ENCODE assay signal across 2 cellular contexts in the genomic region with DNA sequence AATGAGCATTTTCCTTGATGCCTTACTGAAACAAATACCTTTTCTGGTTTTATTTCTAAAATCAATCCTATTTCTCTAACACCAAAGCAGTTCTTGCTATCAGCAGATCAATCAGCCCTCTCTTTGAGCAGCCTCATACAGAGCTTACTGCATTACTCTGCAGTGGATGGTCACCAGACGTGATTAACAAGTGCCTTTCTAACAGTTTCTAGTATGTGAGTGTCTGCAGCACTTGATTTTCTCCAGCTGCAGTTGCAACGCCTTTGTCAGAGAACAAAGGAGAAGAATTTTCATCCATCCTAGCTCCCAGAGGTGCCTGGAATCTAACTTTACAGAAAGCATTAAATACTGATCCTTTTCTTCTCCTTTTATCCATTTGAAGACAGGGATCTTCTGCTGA.
TF ChIP-seq lines count a peak whose summit lies in the region.

No MANE protein-coding gene starts in this region.

TF ChIP-seq in GM23338, 12 proteins besides CTCF, POLR2A, EP300 and RAD21:
- TF ChIP-seq ETS1 (IDR thresholded peaks at IDR 0.05) (no peak), ZNF462 (CRISPR knock-in tag; IDR thresholded peaks at IDR 0.05) (no peak), CREB1 (CRISPR knock-in tag; IDR thresholded peaks at IDR 0.05; ENCODE audit: low read depth) (no peak), JUNB (IDR thresholded peaks at IDR 0.05; ENCODE audit: unreplicated experiment) (no peak), EZH2 (IDR thresholded peaks at IDR 0.05; ENCODE audit: low read depth, unreplicated experiment) (no peak), POLR2AphosphoS5 (IDR thresholded peaks at IDR 0.05; ENCODE audit: low read depth) (no peak), EZH2phosphoT487 (IDR thresholded peaks at IDR 0.05; ENCODE audit: unreplicated experiment) (no peak), ZNF114 (CRISPR knock-in tag; IDR thresholded peaks at IDR 0.05) (no peak), NANOG (IDR thresholded peaks at IDR 0.05; ENCODE audit: borderline replicate concordance) (no peak)

TF ChIP-seq in endothelial cell of umbilical vein, 7 proteins besides CTCF, POLR2A, EP300 and RAD21 (continued from another document):
- TF ChIP-seq MAX (IDR thresholded peaks at IDR 0.05; ENCODE audit: insufficient read depth, insufficient read length), result no peak
- TF ChIP-seq JUN (IDR thresholded peaks at IDR 0.05; ENCODE audit: borderline replicate concordance, insufficient read depth, insufficient read length, low read depth), result no peak
- no peak for TF ChIP-seq POLR2AphosphoS5 (IDR thresholded peaks at IDR 0.05; ENCODE audit: insufficient read depth, low read depth, low read length)
